ENCODE assay signal across 1 cellular context in the genomic region with DNA sequence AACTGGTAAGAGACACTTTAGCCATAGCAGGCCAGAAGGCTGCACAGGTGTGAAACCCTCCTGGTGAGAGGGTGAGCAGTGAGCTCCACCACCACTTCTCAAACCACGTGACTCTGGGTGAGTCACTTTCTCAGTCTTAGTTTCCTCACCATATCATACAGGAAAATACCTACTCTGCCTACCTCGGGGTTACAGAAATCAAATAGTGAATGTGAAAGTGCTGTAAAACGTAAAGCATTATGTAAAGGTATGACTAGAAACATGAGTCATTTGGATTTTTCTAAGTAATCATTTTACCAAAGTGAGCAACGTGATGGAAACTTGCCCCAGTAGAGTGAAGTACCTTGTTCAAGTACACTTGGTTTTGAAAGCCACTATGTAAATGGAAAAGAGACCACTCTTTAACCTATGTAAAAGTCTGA.
TF ChIP-seq lines count a peak whose summit lies in the region.

No MANE protein-coding gene starts in this region.

TF ChIP-seq in liver, 16 proteins besides CTCF, POLR2A, EP300 and RAD21 (continued from another document):
- TF ChIP-seq, protein P1, sequence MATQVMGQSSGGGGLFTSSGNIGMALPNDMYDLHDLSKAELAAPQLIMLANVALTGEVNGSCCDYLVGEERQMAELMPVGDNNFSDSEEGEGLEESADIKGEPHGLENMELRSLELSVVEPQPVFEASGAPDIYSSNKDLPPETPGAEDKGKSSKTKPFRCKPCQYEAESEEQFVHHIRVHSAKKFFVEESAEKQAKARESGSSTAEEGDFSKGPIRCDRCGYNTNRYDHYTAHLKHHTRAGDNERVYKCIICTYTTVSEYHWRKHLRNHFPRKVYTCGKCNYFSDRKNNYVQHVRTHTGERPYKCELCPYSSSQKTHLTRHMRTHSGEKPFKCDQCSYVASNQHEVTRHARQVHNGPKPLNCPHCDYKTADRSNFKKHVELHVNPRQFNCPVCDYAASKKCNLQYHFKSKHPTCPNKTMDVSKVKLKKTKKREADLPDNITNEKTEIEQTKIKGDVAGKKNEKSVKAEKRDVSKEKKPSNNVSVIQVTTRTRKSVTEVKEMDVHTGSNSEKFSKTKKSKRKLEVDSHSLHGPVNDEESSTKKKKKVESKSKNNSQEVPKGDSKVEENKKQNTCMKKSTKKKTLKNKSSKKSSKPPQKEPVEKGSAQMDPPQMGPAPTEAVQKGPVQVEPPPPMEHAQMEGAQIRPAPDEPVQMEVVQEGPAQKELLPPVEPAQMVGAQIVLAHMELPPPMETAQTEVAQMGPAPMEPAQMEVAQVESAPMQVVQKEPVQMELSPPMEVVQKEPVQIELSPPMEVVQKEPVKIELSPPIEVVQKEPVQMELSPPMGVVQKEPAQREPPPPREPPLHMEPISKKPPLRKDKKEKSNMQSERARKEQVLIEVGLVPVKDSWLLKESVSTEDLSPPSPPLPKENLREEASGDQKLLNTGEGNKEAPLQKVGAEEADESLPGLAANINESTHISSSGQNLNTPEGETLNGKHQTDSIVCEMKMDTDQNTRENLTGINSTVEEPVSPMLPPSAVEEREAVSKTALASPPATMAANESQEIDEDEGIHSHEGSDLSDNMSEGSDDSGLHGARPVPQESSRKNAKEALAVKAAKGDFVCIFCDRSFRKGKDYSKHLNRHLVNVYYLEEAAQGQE (IDR thresholded peaks at IDR 0.05), result no peak
- TF ChIP-seq TAF1 (conservative IDR thresholded peaks at IDR 0.05) (no peak), GABPA (IDR thresholded peaks at IDR 0.05 in 1 of 2, conservative IDR thresholded peaks at IDR 0.05 in 1 of 2) (no peak), JUND (IDR thresholded peaks at IDR 0.05) (no peak), FOXA1 (IDR thresholded peaks at IDR 0.05) (no peak), FOXA2 (IDR thresholded peaks at IDR 0.05) (no peak), HNF4G (IDR thresholded peaks at IDR 0.05) (no peak), YY1 (IDR thresholded peaks at IDR 0.05) (no peak), SP1 (IDR thresholded peaks at IDR 0.05) (no peak), RXRA (IDR thresholded peaks at IDR 0.05) (no peak)
- TF ChIP-seq, protein P2, sequence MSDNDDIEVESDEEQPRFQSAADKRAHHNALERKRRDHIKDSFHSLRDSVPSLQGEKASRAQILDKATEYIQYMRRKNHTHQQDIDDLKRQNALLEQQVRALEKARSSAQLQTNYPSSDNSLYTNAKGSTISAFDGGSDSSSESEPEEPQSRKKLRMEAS (IDR thresholded peaks at IDR 0.05), result no peak
